In the genomic region with DNA sequence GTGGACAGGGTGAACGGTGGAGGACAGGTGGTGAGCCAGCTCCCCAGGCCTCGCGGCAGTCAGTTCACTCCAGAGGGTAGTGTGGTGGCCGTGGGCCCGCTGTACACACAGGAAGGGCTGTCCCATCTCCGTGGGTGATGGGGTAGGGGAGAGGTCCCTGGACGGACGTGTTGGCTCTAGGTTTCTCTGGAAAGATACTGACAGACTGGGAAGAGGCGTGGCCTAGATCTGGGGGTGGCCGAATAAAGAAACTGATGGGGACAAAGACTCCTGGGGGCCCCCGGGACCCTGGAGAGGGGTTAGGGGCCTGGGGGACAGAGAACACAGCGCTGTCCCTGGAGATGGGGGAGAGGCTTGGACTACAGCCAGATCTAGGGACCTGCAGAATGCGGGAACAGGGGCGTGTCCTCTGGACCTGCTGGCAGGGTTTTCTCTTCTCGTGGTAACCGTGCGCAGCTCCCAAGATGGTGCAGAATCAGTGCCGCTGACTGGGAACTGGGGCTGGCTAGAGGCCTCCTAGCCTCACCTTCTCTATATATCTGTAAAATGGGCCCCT, we compare ENCODE assay signal across 8 cellular contexts. TPM values are rescaled to one million over a fixed set of nuclear protein-coding genes. Genes with fewer than 3 reads are reported as not detected.
DNase-seq lines count a peak whose midpoint lies in the region; ATAC-seq and TF ChIP-seq lines count a peak whose summit lies in the region.

No MANE protein-coding gene starts in this region.

- peaks cover 33% of the 10 kb centered on the region for H3F3A ChIP-seq in neural progenitor cell (ENCODE audit: low read depth)

- H3K9me3 ChIP-seq in neural progenitor cell (ENCODE audit: low read depth), result no peaks in the 10 kb centered on the region

- H4K20me1 ChIP-seq in neural progenitor cell (ENCODE audit: low read depth), result no peaks in the 10 kb centered on the region

- peak overlapping the region; percentile 65 for H2AFZ ChIP-seq in neural progenitor cell (replicated peaks)

- peaks cover 24% of the 10 kb centered on the region for H3K36me3 Mint-ChIP-seq in effector memory CD8-positive, alpha-beta T cell (ENCODE audit: insufficient read depth)
- H3K36me3 Mint-ChIP-seq in neural progenitor cell, result no peaks in the 10 kb centered on the region

- no peaks in the 10 kb centered on the region for H3K9me3 Mint-ChIP-seq in effector memory CD8-positive, alpha-beta T cell
- no peaks in the 10 kb centered on the region for H3K9me3 Mint-ChIP-seq in neural progenitor cell

- peak overlapping the region; percentile 58 for H3K4me3 ChIP-seq in neural progenitor cell

- H3K4me1 ChIP-seq in neural progenitor cell, result peaks cover 11% of the 10 kb centered on the region

- no peak for TF ChIP-seq CTCF in neural progenitor cell (IDR thresholded peaks at IDR 0.05)

- H3K4me1 Mint-ChIP-seq in effector memory CD8-positive, alpha-beta T cell (ENCODE audit: low read depth in 2 of 2), result peaks cover 11 to 21% of the 10 kb centered on the region in 2 donors
- H3K4me1 Mint-ChIP-seq in neural progenitor cell, result peaks cover 13% of the 10 kb centered on the region

- H3K4me3 Mint-ChIP-seq in effector memory CD8-positive, alpha-beta T cell, result peak overlapping the region; percentile 93 to 95
- H3K4me3 Mint-ChIP-seq in neural progenitor cell, result peak overlapping the region; percentile 77

- DNase-seq in NCI-H69 (lab: John Stamatoyannopoulos, UW) (peak; percentile 71), neural progenitor cell (ENCODE audit: low spot score) (peak; percentile 43), dermis blood vessel endothelial cell (no peak), globus pallidus (ENCODE audit: low spot score) (no peak), LoVo (ENCODE audit: low spot score) (no peak)
- no peak for DNase-seq in effector memory CD8-positive, alpha-beta T cell

- H3K36me3 ChIP-seq in neural progenitor cell, result no peaks in the 10 kb centered on the region

- H3K79me2 ChIP-seq in neural progenitor cell (ENCODE audit: low read depth), result no peaks in the 10 kb centered on the region

- ATAC-seq in GM19023 (IDR thresholded peaks at IDR 0.05; ENCODE audit: unreplicated experiment) (peak; percentile 29), GM21619 (IDR thresholded peaks at IDR 0.05; ENCODE audit: unreplicated experiment) (no peak)
- no peak for ATAC-seq in effector memory CD8-positive, alpha-beta T cell (replicated peaks)

- H3K9ac ChIP-seq in neural progenitor cell, result no peak overlapping the region

- H3K4me2 ChIP-seq in neural progenitor cell, result peak overlapping the region; percentile 91

- peak overlapping the region; percentile 71 to 87 for H3K27ac Mint-ChIP-seq in effector memory CD8-positive, alpha-beta T cell
- H3K27ac Mint-ChIP-seq in neural progenitor cell, result peak overlapping the region; percentile 59

- H3K27me3 ChIP-seq in neural progenitor cell, result no peaks in the 10 kb centered on the region

- H3K27ac ChIP-seq in neural progenitor cell, result no peak overlapping the region

- no peaks in the 10 kb centered on the region for H3K27me3 Mint-ChIP-seq in effector memory CD8-positive, alpha-beta T cell
- peaks cover 4% of the 10 kb centered on the region for H3K27me3 Mint-ChIP-seq in neural progenitor cell (ENCODE audit: insufficient read depth, low read depth)

RNA-seq across cellular contexts. Expression of gene PRAM1, which starts 4.0 kb away (rescaled TPM):
- total RNA-seq in neural progenitor cell (ENCODE audit: low replicate concordance), result 0.22 and 0.56 TPM in 2 replicates
- not detected in 2 replicates for total RNA-seq in dermis blood vessel endothelial cell

RNA-seq across cellular contexts. Expression of gene ZNF414, which starts 7.5 kb away (rescaled TPM):
- 1.8 and 8.9 TPM in 2 replicates for total RNA-seq in neural progenitor cell (ENCODE audit: low replicate concordance)
- 2.0 and 8.6 TPM in 2 replicates for total RNA-seq in dermis blood vessel endothelial cell

Comparison
In these comparisons a context has a peak if more than half of its experiments do, and no peak if none do; other contexts are left out.
1. DNase-seq: peak in NCI-H69 (single experiment) and neural progenitor cell (single experiment); none in effector memory CD8-positive, alpha-beta T cell (0 of 3), dermis blood vessel endothelial cell (single experiment), globus pallidus (single experiment) and LoVo (single experiment).